ENCODE assay signal across 1 cellular context in genomic region chrX:139213241-139213709, GRCh38.
A peak's percentile ranks its signal among the peaks of the same experiment; 100 is the strongest.
TF ChIP-seq lines count a peak whose summit lies in the region.

No MANE protein-coding gene starts in this region.

TF ChIP-seq in K562, 482 proteins besides CTCF, POLR2A, EP300 and RAD21 (continued from another document and continues in another):
- TF ChIP-seq U2AF2 (optimal IDR thresholded peaks at IDR 0.05; ENCODE audit: low read depth, low read length): no peak
- peak; percentile 80 for TF ChIP-seq MTA2 (IDR thresholded peaks at IDR 0.05; ENCODE audit: low read depth)
- TF ChIP-seq PCBP2 (IDR thresholded peaks at IDR 0.05; ENCODE audit: low read depth, low read length, poor library complexity, severe bottlenecking): no peak
- TF ChIP-seq MIER1 (IDR thresholded peaks at IDR 0.05; ENCODE audit: low read depth): no peak
- TF ChIP-seq GABPA (tag; conservative IDR thresholded peaks at IDR 0.05; ENCODE audit: low read depth): peak; percentile 71
- no peak; the same call in 1 of the 2 replicates for TF ChIP-seq ESRRA (IDR thresholded peaks at IDR 0.05; ENCODE audit: borderline replicate concordance, low read depth)
- peak; percentile 85 for TF ChIP-seq MITF (IDR thresholded peaks at IDR 0.05)
- TF ChIP-seq NFYB (IDR thresholded peaks at IDR 0.05; ENCODE audit: extremely low read depth, insufficient read length): no peak
- TF ChIP-seq TEAD1 (CRISPR knock-in tag; IDR thresholded peaks at IDR 0.05): peak; percentile 83 to 90
- TF ChIP-seq HMGN3 (IDR thresholded peaks at IDR 0.05; ENCODE audit: borderline replicate concordance, extremely low read depth, insufficient read length, low read depth, low read length): peak; percentile 51
- peak; percentile 76; the same call in 1 of the 2 replicates for TF ChIP-seq JUN (IDR thresholded peaks at IDR 0.05; ENCODE audit: borderline replicate concordance, low read depth, low read length)
- no peak for TF ChIP-seq JUN (CRISPR knock-in tag; IDR thresholded peaks at IDR 0.05; ENCODE audit: borderline replicate concordance)
- no peak for TF ChIP-seq HINFP (tag; conservative IDR thresholded peaks at IDR 0.05; ENCODE audit: low read depth)
- no peak for TF ChIP-seq ZBTB49 (CRISPR knock-in tag; IDR thresholded peaks at IDR 0.05; ENCODE audit: borderline replicate concordance)
- TF ChIP-seq BDP1 (IDR thresholded peaks at IDR 0.05; ENCODE audit: insufficient read depth, insufficient read length): no peak
- peak; percentile 75 for TF ChIP-seq PML (IDR thresholded peaks at IDR 0.05; ENCODE audit: low read length)
- no peak for TF ChIP-seq ZNF79 (CRISPR knock-in tag; IDR thresholded peaks at IDR 0.05; ENCODE audit: low read depth)
- TF ChIP-seq ZNF609 (CRISPR knock-in tag; IDR thresholded peaks at IDR 0.05; ENCODE audit: borderline replicate concordance): no peak
- TF ChIP-seq SP1 (CRISPR knock-in tag; IDR thresholded peaks at IDR 0.05): no peak
- TF ChIP-seq ZNF311 (CRISPR knock-in tag; IDR thresholded peaks at IDR 0.05): no peak
- no peak for TF ChIP-seq MYBL2 (IDR thresholded peaks at IDR 0.05; ENCODE audit: low read depth)
- no peak for TF ChIP-seq MYBL2 (CRISPR knock-in tag; IDR thresholded peaks at IDR 0.05; ENCODE audit: borderline replicate concordance)
- no peak for TF ChIP-seq THRB (CRISPR knock-in tag; conservative IDR thresholded peaks at IDR 0.05)
- TF ChIP-seq PHTF2 (CRISPR knock-in tag; IDR thresholded peaks at IDR 0.05): no peak
- TF ChIP-seq DDX20 (tag; IDR thresholded peaks at IDR 0.05; ENCODE audit: low read depth): no peak
- TF ChIP-seq SNRNP70 (optimal IDR thresholded peaks at IDR 0.05; ENCODE audit: low read depth, low read length): no peak
- TF ChIP-seq ZNF140 (CRISPR knock-in tag; IDR thresholded peaks at IDR 0.05): no peak
- TF ChIP-seq REST (CRISPR knock-in tag; IDR thresholded peaks at IDR 0.05; ENCODE audit: low read depth): no peak
- TF ChIP-seq ATF1 (CRISPR knock-in tag; IDR thresholded peaks at IDR 0.05): no peak
- peak; percentile 92 for TF ChIP-seq ATF1 (tag; IDR thresholded peaks at IDR 0.05)
- no peak for TF ChIP-seq MLLT1 (IDR thresholded peaks at IDR 0.05)
- no peak for TF ChIP-seq ZNF77 (CRISPR knock-in tag; IDR thresholded peaks at IDR 0.05)
- TF ChIP-seq EWSR1 (IDR thresholded peaks at IDR 0.05; ENCODE audit: borderline replicate concordance, low read depth, partially characterized antibody): no peak
- no peak for TF ChIP-seq XRCC4 (IDR thresholded peaks at IDR 0.05; ENCODE audit: extremely low read depth, insufficient read depth, insufficient read length)
- TF ChIP-seq DEAF1 (CRISPR knock-in tag; IDR thresholded peaks at IDR 0.05): no peak
- TF ChIP-seq ZNF780A (CRISPR knock-in tag; IDR thresholded peaks at IDR 0.05): no peak
- TF ChIP-seq SMARCC2 (IDR thresholded peaks at IDR 0.05; ENCODE audit: low read depth): peak; percentile 62
- no peak for TF ChIP-seq ATF6 (CRISPR knock-in tag; IDR thresholded peaks at IDR 0.05)
